8 cellular contexts compared by ENCODE assay signal in genomic region chr14:49692895-49693737, GRCh38.
A peak's percentile ranks its signal among the peaks of the same experiment; 100 is the strongest.
DNase-seq lines count a peak whose midpoint lies in the region; ATAC-seq and TF ChIP-seq lines count a peak whose summit lies in the region.

KLHDC1 (plus strand) TSS chr14:49693120; CDS start chr14:49693195, 75 bp downstream.

- DNase-seq in SKM-1 treated with dmso at 0.1 percent for 144 hours (lab: John Stamatoyannopoulos, UW; ENCODE audit: unreplicated experiment) (peak; percentile 17), SKM-1 (lab: John Stamatoyannopoulos, UW; ENCODE audit: unreplicated experiment) (no peak), NCI-H2171 treated with DMSO at 0.1 percent for 48 hours (lab: John Stamatoyannopoulos, UW) (peak; percentile 58), cardiac fibroblast (ENCODE audit: low read depth in 2 of 2) (peak; percentile 72 to 85), islet precursor cell (peak; percentile 80)
- DNase-seq in activated CD4-positive, CD25-positive, alpha-beta regulatory T cell (lab: John Stamatoyannopoulos, UW): peak; percentile 20 to 64 (median 52)
- DNase-seq in stimulated activated CD4-positive, alpha-beta T cell treated with anti-CD3 and anti-CD28 coated beads, Interleukin-12 subunit alpha, Interleukin-12 subunit beta, amount 100 ng/mL, for 24 hours (ENCODE audit: low read depth in 2 of 2): peak; percentile 48 to 61

- peak within 1 kb of the TSS; percentile 57 to 71 for H3K4me3 ChIP-seq in cardiac fibroblast (replicated peaks in 1 of 2; ENCODE audit: low read depth in 2 of 2, low read length in 2 of 2)

- TF ChIP-seq CTCF in cardiac fibroblast (IDR thresholded peaks at IDR 0.05; ENCODE audit: low read depth, low read length): no peak

- peak; percentile 55 for ATAC-seq in HG03066 (IDR thresholded peaks at IDR 0.05; ENCODE audit: low read depth, unreplicated experiment)
